ENCODE assay signal across 1 cellular context in the genomic region with DNA sequence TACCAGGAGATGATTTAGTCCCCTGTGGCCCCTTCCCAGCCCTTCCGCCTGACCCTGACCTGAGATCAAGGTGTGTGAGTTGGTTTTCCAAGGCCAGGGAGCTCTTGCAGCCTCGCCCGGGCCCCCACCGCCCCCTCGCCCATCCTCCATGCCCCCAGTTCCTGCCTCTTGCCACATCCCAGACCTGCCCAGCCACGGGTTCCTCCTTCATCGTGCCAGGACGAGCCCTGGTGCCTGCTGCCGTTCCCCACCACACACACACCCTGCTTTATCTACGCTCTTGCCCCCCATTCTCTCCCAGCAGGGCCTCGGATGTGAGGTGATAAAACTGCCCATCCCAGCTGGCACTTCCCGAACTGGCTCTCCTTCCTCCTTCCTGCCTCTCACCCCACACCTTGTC.
TF ChIP-seq lines count a peak whose summit lies in the region.

No MANE protein-coding gene starts in this region.

TF ChIP-seq in HepG2, 621 proteins besides CTCF, POLR2A, EP300 and RAD21:
- TF ChIP-seq, protein P1, sequence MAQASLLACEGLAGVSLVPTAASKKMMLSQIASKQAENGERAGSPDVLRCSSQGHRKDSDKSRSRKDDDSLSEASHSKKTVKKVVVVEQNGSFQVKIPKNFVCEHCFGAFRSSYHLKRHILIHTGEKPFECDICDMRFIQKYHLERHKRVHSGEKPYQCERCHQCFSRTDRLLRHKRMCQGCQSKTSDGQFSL (CRISPR knock-in tag; IDR thresholded peaks at IDR 0.05): no peak
- TF ChIP-seq ZNF574 (CRISPR knock-in tag; IDR thresholded peaks at IDR 0.05) (no peak), HNRNPL (IDR thresholded peaks at IDR 0.05; ENCODE audit: low read depth, low read length) (0 out of 2 replicates have a peak, but pooled peaks have one; percentile 47), RARA (CRISPR knock-in tag; IDR thresholded peaks at IDR 0.05) (0 out of 2 replicates have a peak, but pooled peaks have one; percentile 7), ISL2 (CRISPR knock-in tag; IDR thresholded peaks at IDR 0.05) (no peak), PRMT3 (CRISPR knock-in tag; IDR thresholded peaks at IDR 0.05; ENCODE audit: borderline replicate concordance, low read depth) (no peak), NFIC (IDR thresholded peaks at IDR 0.05; ENCODE audit: low read length) (no peak), ZNF430 (CRISPR knock-in tag; IDR thresholded peaks at IDR 0.05) (no peak), ZBTB25 (CRISPR knock-in tag; IDR thresholded peaks at IDR 0.05) (no peak), MLXIP (CRISPR knock-in tag; IDR thresholded peaks at IDR 0.05; ENCODE audit: borderline replicate concordance) (no peak), ZNF512B (CRISPR knock-in tag; IDR thresholded peaks at IDR 0.05; ENCODE audit: borderline replicate concordance) (no peak), PATZ1 (CRISPR knock-in tag; IDR thresholded peaks at IDR 0.05) (0 out of 2 replicates have a peak, but pooled peaks have one; percentile 40)
TF ChIP-seq in HepG2: peak in this region for 3.
